Comparison of ENCODE assay signal across 8 cellular contexts in genomic region chr16:69131749-69132423, GRCh38. TPM values are rescaled to one million over a fixed set of nuclear protein-coding genes. Genes with fewer than 3 reads are reported as not detected.
DNase-seq lines count a peak whose midpoint lies in the region; ATAC-seq and TF ChIP-seq lines count a peak whose summit lies in the region.

No MANE protein-coding gene starts in this region.

- no peaks in the 10 kb centered on the region for H3K9me3 Mint-ChIP-seq in MCF 10A (ENCODE audit: unreplicated experiment)

- CTCF ChIA-PET in MCF 10A (lab: Yijun Ruan, JAX): interaction anchor here (0.7 to 1.9 kb wide), 5 partner anchors 8 to 155 kb away, joined by 3 to 13 read pairs (median 3); no protein-coding TSS in a partner anchor

- DNase-seq in GM12864 (ENCODE audit: low read depth) (no peak), NCI-H1417 treated with DMSO at 0.1 percent for 48 hours (lab: John Stamatoyannopoulos, UW) (peak; percentile 6), UCSD-AML1 (lab: John Stamatoyannopoulos, UW; ENCODE audit: unreplicated experiment) (peak; percentile 86), MCF 10A (ENCODE audit: unreplicated experiment) (peak; percentile 71), iPS-NIHi7 (ENCODE audit: extremely low spot score) (peak; percentile 97), smooth muscle cell of the brain vasculature (ENCODE audit: low read depth, low spot score) (peak; percentile 39)

- H3K4me3 Mint-ChIP-seq in MCF 10A (ENCODE audit: unreplicated experiment): peak overlapping the region; percentile 87

- no TSS peak for BruUV-seq in MCF 10A (replicated peaks; lab: Mats Ljungman, UMichigan)

- no peak for TF ChIP-seq CTCF in GM12864 (IDR thresholded peaks at IDR 0.05; ENCODE audit: low read depth, low read length, missing control alignments)
- no peak for TF ChIP-seq CTCF in MCF 10A (IDR thresholded peaks at IDR 0.05; ENCODE audit: unreplicated experiment)

- POLR2A ChIA-PET in MCF 10A (lab: Yijun Ruan, JAX): interaction anchor here (0.7 to 3.0 kb wide), 21 partner anchors 8 to 603 kb away, joined by 3 to 24 read pairs (median 5); partner anchors contain the start of genes HAS3, SNTB2, TANGO6 and VPS4A

- H3K27me3 Mint-ChIP-seq in MCF 10A (ENCODE audit: insufficient read depth, unreplicated experiment): no peaks in the 10 kb centered on the region

- peaks cover 20% of the 10 kb centered on the region for H3K4me1 Mint-ChIP-seq in MCF 10A (ENCODE audit: insufficient read depth, unreplicated experiment)

- peak overlapping the region; percentile 87 for H3K27ac Mint-ChIP-seq in MCF 10A (ENCODE audit: low read depth, unreplicated experiment)

- intact Hi-C loops in MCF 10A (cut with micrococcal nuclease): no loop called here

- ATAC-seq in HG02623 (IDR thresholded peaks at IDR 0.05; ENCODE audit: unreplicated experiment) (peak; percentile 42), GM18873 (IDR thresholded peaks at IDR 0.05; ENCODE audit: low FRiP score, unreplicated experiment) (no peak)

- H3K36me3 Mint-ChIP-seq in MCF 10A (ENCODE audit: insufficient read depth, unreplicated experiment): peaks cover 56% of the 10 kb centered on the region

- peak overlapping the region; percentile 98 for H3K4me3 ChIP-seq in GM12864 (ENCODE audit: low read depth, low read length)

RNA-seq across cellular contexts. Expression of gene CHTF8, which starts 0.5 kb away (rescaled TPM):
- total RNA-seq in MCF 10A (2022): 107 and 113 TPM in 2 replicates

RNA-seq across cellular contexts. Expression of gene UTP4, which starts 0.6 kb away (rescaled TPM):
- 77.1 and 97.1 TPM in 2 replicates for total RNA-seq in MCF 10A (2022)

RNA-seq across cellular contexts. Expression of gene HAS3, which starts 26.4 kb away (rescaled TPM):
- 0.72 and 2.8 TPM in 2 replicates for total RNA-seq in MCF 10A (2022)

RNA-seq across cellular contexts. Expression of gene SNTB2, which starts 55.1 kb away (rescaled TPM):
- total RNA-seq in MCF 10A (2022): 20.2 and 20.6 TPM in 2 replicates
